In genomic region chr7:80087051-80087767, GRCh38 we compare ENCODE assay signal across 17 cellular contexts. TPM values are rescaled to one million over a fixed set of nuclear protein-coding genes. Genes with fewer than 3 reads are reported as not detected.
DNase-seq lines count a peak whose midpoint lies in the region; ATAC-seq and TF ChIP-seq lines count a peak whose summit lies in the region.
"Had no signal": no experiment of that assay in that cellular context is flagged by ENCODE, and none has a peak within 500 bp of the region (broad histone marks: within the 10 kb centered on the region; RNA-seq: fewer than 3 reads in every experiment).

No MANE protein-coding gene starts in this region.

- no peak overlapping the region for H2BK12ac ChIP-seq in trophoblast cell (ENCODE audit: low read length)

- H2AK5ac ChIP-seq in trophoblast cell (ENCODE audit: low read length) = no peak overlapping the region

- H4K91ac ChIP-seq in trophoblast cell (ENCODE audit: low read depth, low read length) = no peak overlapping the region

- no peaks in the 10 kb centered on the region for H3K9me3 Mint-ChIP-seq in stimulated activated naive CD8-positive, alpha-beta T cell treated with anti-CD3 and anti-CD28 coated beads, Interleukin-15, amount 100 ng/mL, for 72 hours
- H3K9me3 Mint-ChIP-seq: activated CD4-positive, alpha-beta T cell treated with anti-CD3 and anti-CD28 coated beads, Interleukin-2, amount 10 ng/mL, durations not matched to agents 24 days and 14 days; T-cell had no signal

- peak overlapping the region; percentile 28 for H3K4me2 ChIP-seq in trophoblast cell (ENCODE audit: low read length)
- H3K4me2 ChIP-seq: BLaER1 treated with 17β-estradiol and CSF1 and Interleukin-3, amounts not matched to agents 10 nM and 100 nM had no signal

- intact Hi-C loops in posterior cingulate gyrus (cut with DNase I) (no loop called here), left ventricle myocardium superior (cut with micrococcal nuclease) (no loop called here)

- H3K36me3 ChIP-seq in SJSA1 (no peaks in the 10 kb centered on the region), trophoblast cell (ENCODE audit: control insufficient read depth in 1 of 2, insufficient read depth in 2 of 2, low read length in 2 of 2) (no peaks in the 10 kb centered on the region)
- H3K36me3 ChIP-seq: BLaER1 treated with 17β-estradiol and CSF1 and Interleukin-3, amounts not matched to agents 10 nM and 100 nM had no signal

- no peak for TF ChIP-seq CTCF in fibroblast of pulmonary artery (IDR thresholded peaks at IDR 0.05; ENCODE audit: low read length, missing control alignments)

- no peak overlapping the region for H2BK5ac ChIP-seq in trophoblast cell (ENCODE audit: low read depth, low read length, poor library complexity)

- H3K9ac ChIP-seq in trophoblast cell (ENCODE audit: low read length) = no peak overlapping the region
- H3K9ac ChIP-seq: BLaER1 treated with 17β-estradiol and CSF1 and Interleukin-3, amounts not matched to agents 10 nM and 100 nM had no signal

- H3K4ac ChIP-seq in trophoblast cell (ENCODE audit: low read depth, low read length) = no peak overlapping the region

- H3K4me1 ChIP-seq in SJSA1 (replicated peaks) = peaks cover 31% of the 10 kb centered on the region
- peaks cover 0 to 9% of the 10 kb centered on the region in 2 experiments for H3K4me1 ChIP-seq in trophoblast cell (ENCODE audit: control insufficient read depth in 1 of 2, insufficient read depth in 2 of 2, low read length in 2 of 2)

- ATAC-seq in stimulated activated naive CD8-positive, alpha-beta T cell treated with anti-CD3 and anti-CD28 coated beads, Interleukin-15, amount 100 ng/mL, for 72 hours = no peak
- ATAC-seq in left ventricle myocardium superior = no peak
- ATAC-seq: naive thymus-derived CD4-positive, alpha-beta T cell; T-cell had no signal

- no CpG with 5 or more reads among the region's 11 CpGs for WGBS in trophoblast cell (ENCODE audit: extremely low coverage, insufficient coverage, insufficient read length)

- no peak overlapping the region for H4K12ac ChIP-seq in trophoblast cell (ENCODE audit: low read depth, low read length)

- H3K14ac ChIP-seq in trophoblast cell (ENCODE audit: low read length) = no peak overlapping the region

- H3K4me3 Mint-ChIP-seq in stimulated activated naive CD8-positive, alpha-beta T cell treated with anti-CD3 and anti-CD28 coated beads, Interleukin-15, amount 100 ng/mL, for 72 hours = no peak overlapping the region
- H3K4me3 Mint-ChIP-seq: activated CD4-positive, alpha-beta T cell treated with anti-CD3 and anti-CD28 coated beads, Interleukin-2, amount 10 ng/mL, durations not matched to agents 24 days and 14 days; naive thymus-derived CD4-positive, alpha-beta T cell; T-cell had no signal

- no peak overlapping the region for H3K18ac ChIP-seq in trophoblast cell (ENCODE audit: low read length)

- H3K27ac Mint-ChIP-seq in stimulated activated naive CD8-positive, alpha-beta T cell treated with anti-CD3 and anti-CD28 coated beads, Interleukin-15, amount 100 ng/mL, for 72 hours = no peak overlapping the region
- H3K27ac Mint-ChIP-seq: activated CD4-positive, alpha-beta T cell treated with anti-CD3 and anti-CD28 coated beads, Interleukin-2, amount 10 ng/mL, durations not matched to agents 24 days and 14 days; naive thymus-derived CD4-positive, alpha-beta T cell; T-cell had no signal

- DNase-seq in EH (ENCODE audit: low read depth) (peak; percentile 91), SJSA1 (ENCODE audit: low read depth in 1 of 2, low spot score in 2 of 2) (peak; percentile 66 to 88), fibroblast of pulmonary artery (ENCODE audit: low read depth) (peak; percentile 76), trophoblast cell (peak; percentile 75 to 77), SIG-M5 (lab: John Stamatoyannopoulos, UW) (no peak), posterior cingulate gyrus (no peak), left ventricle myocardium superior (no peak)
- no peak for DNase-seq in stimulated activated naive CD8-positive, alpha-beta T cell treated with anti-CD3 and anti-CD28 coated beads, Interleukin-15, amount 100 ng/mL, for 72 hours
- DNase-seq: activated CD4-positive, alpha-beta T cell treated with anti-CD3 and anti-CD28 coated beads, Interleukin-2, amount 10 ng/mL, durations not matched to agents 24 days and 14 days; activated effector memory CD4-positive, alpha-beta T cell treated with Interleukin-2 at 50 U/mL for 16 hours; caudate nucleus; KBM-7; naive thymus-derived CD4-positive, alpha-beta T cell; NCI-H187 treated with DMSO at 0.1 percent for 48 hours; NK-92 treated with Interleukin-12 subunit alpha and Interleukin-12 subunit beta, amount 100 ng/mL, for 24 hours; T-cell had no signal

- no peak overlapping the region for H4K8ac ChIP-seq in trophoblast cell (ENCODE audit: low read depth, low read length)

- no peaks in the 10 kb centered on the region for H3K4me1 Mint-ChIP-seq in stimulated activated naive CD8-positive, alpha-beta T cell treated with anti-CD3 and anti-CD28 coated beads, Interleukin-15, amount 100 ng/mL, for 72 hours
- H3K4me1 Mint-ChIP-seq: activated CD4-positive, alpha-beta T cell treated with anti-CD3 and anti-CD28 coated beads, Interleukin-2, amount 10 ng/mL, durations not matched to agents 24 days and 14 days; naive thymus-derived CD4-positive, alpha-beta T cell; T-cell had no signal

- H3K23ac ChIP-seq in trophoblast cell (ENCODE audit: low read length) = no peak overlapping the region

- H3K4me3 ChIP-seq in SJSA1 (no peak overlapping the region), fibroblast of pulmonary artery (replicated peaks; ENCODE audit: low read depth, low read length) (no peak overlapping the region), trophoblast cell (ENCODE audit: low read depth, low read length) (no peak overlapping the region)
- H3K4me3 ChIP-seq: BLaER1 treated with 17β-estradiol and CSF1 and Interleukin-3, amounts not matched to agents 10 nM and 100 nM had no signal

- no peaks in the 10 kb centered on the region for H3K27me3 Mint-ChIP-seq in stimulated activated naive CD8-positive, alpha-beta T cell treated with anti-CD3 and anti-CD28 coated beads, Interleukin-15, amount 100 ng/mL, for 72 hours
- H3K27me3 Mint-ChIP-seq: T-cell had no signal

- H3K9me3 ChIP-seq in SJSA1 (replicated peaks) (no peaks in the 10 kb centered on the region), trophoblast cell (ENCODE audit: insufficient read depth, low read depth, low read length) (no peaks in the 10 kb centered on the region)

- H2AFZ ChIP-seq in trophoblast cell (ENCODE audit: insufficient read depth, low read length, poor library complexity) = no peak overlapping the region

- no peaks in the 10 kb centered on the region for H3K79me2 ChIP-seq in trophoblast cell (ENCODE audit: control insufficient read depth, insufficient read depth, low read length, poor library complexity)

- H3K27ac ChIP-seq in SJSA1 = peak overlapping the region; percentile 81
- H3K27ac ChIP-seq in trophoblast cell (ENCODE audit: low read depth, low read length) = peak overlapping the region; percentile 18
- H3K27ac ChIP-seq: BLaER1 treated with 17β-estradiol and CSF1 and Interleukin-3, amounts not matched to agents 10 nM and 100 nM had no signal

- no peak overlapping the region for H2BK120ac ChIP-seq in trophoblast cell (ENCODE audit: insufficient read depth, low read length, poor library complexity)

- no peaks in the 10 kb centered on the region for H3K27me3 ChIP-seq in SJSA1 (replicated peaks)
- no peaks in the 10 kb centered on the region for H3K27me3 ChIP-seq in trophoblast cell (ENCODE audit: insufficient read depth, low read length)
- H3K27me3 ChIP-seq: BLaER1 treated with 17β-estradiol and CSF1 and Interleukin-3, amounts not matched to agents 10 nM and 100 nM had no signal

- H3K79me1 ChIP-seq in trophoblast cell (ENCODE audit: low read length) = no peaks in the 10 kb centered on the region

RNA-seq across cellular contexts. Expression of gene GNAI1, which starts 47.4 kb away (rescaled TPM):
- 79.9 and 90.7 TPM in 2 replicates for total RNA-seq in SJSA1 (2014; rRNA removed; shearing (Covaris generic))
- 22.6 and 23.7 TPM in 2 replicates for polyA plus RNA-seq in trophoblast cell (2013)
- 13.7 TPM for total RNA-seq in left ventricle myocardium superior

Comparison
In these comparisons a context has a peak if more than half of its experiments do, and no peak if none do; other contexts are left out.
1. DNase-seq: peak in EH (single experiment), SJSA1 (2 of 2), fibroblast of pulmonary artery (single experiment) and trophoblast cell (2 of 2); none in SIG-M5 (single experiment), posterior cingulate gyrus (0 of 10), stimulated activated naive CD8-positive, alpha-beta T cell treated with anti-CD3 and anti-CD28 coated beads, Interleukin-15, amount 100 ng/mL, for 72 hours (0 of 2) and left ventricle myocardium superior (single experiment).